Comparison of ENCODE assay signal across 14 cellular contexts in the genomic region with DNA sequence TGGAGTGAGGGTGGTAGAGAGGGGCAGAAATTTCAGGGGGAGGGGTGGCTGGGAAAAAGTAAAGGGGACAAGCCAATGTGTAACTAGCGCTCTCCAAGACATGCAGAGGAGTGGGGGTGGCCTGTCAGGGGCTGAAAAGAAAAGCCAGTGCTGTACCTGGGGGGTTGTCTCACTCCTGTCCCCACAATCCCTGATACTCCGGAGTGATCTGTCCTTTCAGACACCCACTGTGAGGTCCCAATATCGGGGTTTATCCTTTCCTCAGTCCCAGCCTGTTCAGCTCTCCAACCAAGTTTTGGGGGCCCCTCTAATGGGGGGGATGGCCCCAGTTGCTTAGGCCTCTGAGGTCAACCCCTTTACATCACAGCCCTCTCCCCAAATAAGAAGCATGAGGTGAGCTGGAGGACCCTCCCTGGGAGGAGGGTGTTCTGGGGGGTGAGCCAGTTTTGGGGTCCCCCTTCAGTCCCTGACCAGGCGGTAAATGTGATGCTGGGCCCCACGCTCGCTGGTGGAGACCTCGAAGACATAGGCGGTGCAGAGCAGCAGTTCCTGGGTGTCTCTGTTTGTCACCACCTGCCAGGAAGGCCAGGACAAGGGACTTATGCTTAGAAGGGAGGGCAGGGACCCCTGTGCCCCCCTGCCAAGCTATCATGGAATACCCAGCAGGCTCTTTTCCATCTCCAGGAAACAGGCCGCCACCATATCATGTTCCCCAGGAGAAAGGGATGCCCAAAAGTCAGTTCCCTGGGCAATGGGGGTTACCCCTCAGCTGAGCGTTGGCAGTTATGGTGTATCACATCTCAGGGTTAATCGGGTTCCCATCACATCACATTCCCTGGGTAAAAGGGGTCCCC. TPM values are rescaled to one million over a fixed set of nuclear protein-coding genes. Genes with fewer than 3 reads are reported as not detected.
DNase-seq lines count a peak whose midpoint lies in the region; ATAC-seq and TF ChIP-seq lines count a peak whose summit lies in the region.
"Had no signal": no experiment of that assay in that cellular context is flagged by ENCODE, and none has a peak within 500 bp of the region (broad histone marks: within the 10 kb centered on the region; RNA-seq: fewer than 3 reads in every experiment).

No MANE protein-coding gene starts in this region.

- H3K27ac ChIP-seq in Karpas-422 (ENCODE audit: low read length) = peak overlapping the region; percentile 96
- peak overlapping the region; percentile 77 to 95 (median 89) for H3K27ac ChIP-seq in esophagus squamous epithelium
- peak overlapping the region; percentile 71 for H3K27ac ChIP-seq in skeletal muscle tissue (ENCODE audit: low read depth, low read length)
- H3K27ac ChIP-seq: epithelial cell of prostate had no signal

- TF ChIP-seq POLR2A in esophagus squamous epithelium (IDR thresholded peaks at IDR 0.05) = no peak

- H3K27ac Mint-ChIP-seq in Caco-2 (ENCODE audit: unreplicated experiment) = no peak overlapping the region
- H3K27ac Mint-ChIP-seq in activated T-cell treated with anti-CD3 and anti-CD28 coated beads, Interleukin-2, amount 50 U/mL, for 72 hours = no peak overlapping the region
- H3K27ac Mint-ChIP-seq: activated T-helper 1 cell treated with anti-CD3 and anti-CD28 coated beads, Interleukin-12 subunit alpha, Interleukin-12 subunit beta, Interleukin-2, Interleukin-4 antibody, amounts not matched to agents 30 ng/mL and 10 ng/mL and 1 ng/mL, durations not matched to agents 14 hours and 24 hours and 36 hours had no signal

- H3K4me1 ChIP-seq in Caco-2 (peaks cover 10% of the 10 kb centered on the region), Karpas-422 (ENCODE audit: low read length) (peaks cover 53% of the 10 kb centered on the region), esophagus squamous epithelium (peaks cover 19 to 50% (median 27%) of the 10 kb centered on the region in 3 donors), skeletal muscle tissue (ENCODE audit: control insufficient read depth in 3 of 3, insufficient read depth in 3 of 3, low read length in 3 of 3) (peaks cover 12 to 17% (median 13%) of the 10 kb centered on the region in 3 donors)
- H3K4me1 ChIP-seq: BE2C had no signal

- H3K4me3 Mint-ChIP-seq in Caco-2 (ENCODE audit: unreplicated experiment) = peak overlapping the region; percentile 77
- H3K4me3 Mint-ChIP-seq in activated T-cell treated with anti-CD3 and anti-CD28 coated beads, Interleukin-2, amount 50 U/mL, for 72 hours = no peak overlapping the region
- H3K4me3 Mint-ChIP-seq: activated T-helper 1 cell treated with anti-CD3 and anti-CD28 coated beads, Interleukin-12 subunit alpha, Interleukin-12 subunit beta, Interleukin-2, Interleukin-4 antibody, amounts not matched to agents 30 ng/mL and 10 ng/mL and 1 ng/mL, durations not matched to agents 14 hours and 24 hours and 36 hours had no signal

- H3K4me2 ChIP-seq in Karpas-422 (ENCODE audit: low read depth, low read length, poor library complexity, severe bottlenecking) = peak overlapping the region; percentile 98
- H3K4me2 ChIP-seq: SK-N-SH had no signal

- H4K20me1 ChIP-seq in Karpas-422 (ENCODE audit: insufficient read depth, low read depth, low read length) = no peaks in the 10 kb centered on the region; the same call in 1 of the 2 replicates

- H3K79me2 ChIP-seq in Karpas-422 (ENCODE audit: low read length) = peaks cover 15% of the 10 kb centered on the region

- WGBS in esophagus squamous epithelium, 2 donors = 82 to 96% methylated on average over 3 to 5 of the region's 11 CpGs

- peaks cover 9% of the 10 kb centered on the region for H3K36me3 Mint-ChIP-seq in Caco-2 (ENCODE audit: insufficient read depth, unreplicated experiment)
- H3K36me3 Mint-ChIP-seq in activated T-cell treated with anti-CD3 and anti-CD28 coated beads, Interleukin-2, amount 50 U/mL, for 72 hours (ENCODE audit: insufficient read depth in 2 of 2) = peaks cover 12 to 15% of the 10 kb centered on the region in 2 donors

- no peak overlapping the region for H2AFZ ChIP-seq in Karpas-422 (ENCODE audit: low read length)

- H3K4me3 ChIP-seq in Caco-2 (ENCODE audit: low read depth, low read length) (no peak overlapping the region), Karpas-422 (ENCODE audit: low read length) (peak overlapping the region; percentile 53), esophagus squamous epithelium (no peak overlapping the region), skeletal muscle tissue (ENCODE audit: low read length in 3 of 3) (no peak overlapping the region)

- peak overlapping the region; percentile 83 for H3K9ac ChIP-seq in Karpas-422 (ENCODE audit: low read length)
- H3K9ac ChIP-seq in skeletal muscle tissue (ENCODE audit: low read depth in 1 of 3, low read length in 3 of 3) = no peak overlapping the region
- H3K9ac ChIP-seq: SK-N-SH had no signal

- no peaks in the 10 kb centered on the region for H3K36me3 ChIP-seq in Caco-2 (ENCODE audit: control insufficient read depth, insufficient read depth, low read length)
- peaks cover 26% of the 10 kb centered on the region for H3K36me3 ChIP-seq in Karpas-422 (ENCODE audit: insufficient read depth, low read length)
- peaks cover 0 to 51% (median 4%) of the 10 kb centered on the region in 3 donors for H3K36me3 ChIP-seq in esophagus squamous epithelium
- peaks cover 3 to 23% (median 7%) of the 10 kb centered on the region in 3 donors for H3K36me3 ChIP-seq in skeletal muscle tissue (ENCODE audit: control insufficient read depth in 3 of 3, insufficient read depth in 3 of 3, low read length in 3 of 3)
- H3K36me3 ChIP-seq: BE2C had no signal

- no peaks in the 10 kb centered on the region for H3K27me3 Mint-ChIP-seq in Caco-2 (ENCODE audit: insufficient read depth, unreplicated experiment)
- H3K27me3 Mint-ChIP-seq in activated T-cell treated with anti-CD3 and anti-CD28 coated beads, Interleukin-2, amount 50 U/mL, for 72 hours (ENCODE audit: low read depth) = no peaks in the 10 kb centered on the region

- no peaks in the 10 kb centered on the region for H3K9me3 Mint-ChIP-seq in Caco-2 (ENCODE audit: unreplicated experiment)
- H3K9me3 Mint-ChIP-seq in activated T-cell treated with anti-CD3 and anti-CD28 coated beads, Interleukin-2, amount 50 U/mL, for 72 hours = no peaks in the 10 kb centered on the region
- H3K9me3 Mint-ChIP-seq: activated T-helper 1 cell treated with anti-CD3 and anti-CD28 coated beads, Interleukin-12 subunit alpha, Interleukin-12 subunit beta, Interleukin-2, Interleukin-4 antibody, amounts not matched to agents 30 ng/mL and 10 ng/mL and 1 ng/mL, durations not matched to agents 14 hours and 24 hours and 36 hours had no signal

- no peaks in the 10 kb centered on the region for H3K27me3 ChIP-seq in Caco-2 (replicated peaks; ENCODE audit: control insufficient read depth, insufficient read depth, low read length)
- H3K27me3 ChIP-seq in Karpas-422 (ENCODE audit: low read length) = no peaks in the 10 kb centered on the region
- no peaks in the 10 kb centered on the region for H3K27me3 ChIP-seq in esophagus squamous epithelium
- H3K27me3 ChIP-seq in skeletal muscle tissue (ENCODE audit: control insufficient read depth in 3 of 3, insufficient read depth in 3 of 3, low read length in 3 of 3) = peaks cover 0 to 16% (median 11%) of the 10 kb centered on the region in 3 donors
- H3K27me3 ChIP-seq: BE2C had no signal

- H3K4me1 Mint-ChIP-seq in Caco-2 (ENCODE audit: low read depth, unreplicated experiment) = peaks cover 16% of the 10 kb centered on the region
- peaks cover 33% of the 10 kb centered on the region for H3K4me1 Mint-ChIP-seq in activated T-cell treated with anti-CD3 and anti-CD28 coated beads, Interleukin-2, amount 50 U/mL, for 72 hours (ENCODE audit: low read depth)

- peak in 1 of 2 experiments; percentile 29 for DNase-seq in Caco-2
- DNase-seq in Karpas-422 = peak; percentile 71
- DNase-seq in esophagus squamous epithelium (lab: John Stamatoyannopoulos, UW) = no peak
- DNase-seq in COLO668 (lab: John Stamatoyannopoulos, UW; ENCODE audit: unreplicated experiment) = no peak
- DNase-seq in activated T-cell treated with anti-CD3 and anti-CD28 coated beads, Interleukin-2, amount 50 U/mL, for 72 hours = no peak
- no peak for DNase-seq in GM10266 (ENCODE audit: extremely low spot score)
- DNase-seq in stimulated activated CD4-positive, alpha-beta T cell treated with anti-CD3 and anti-CD28 coated beads, Interleukin-1b, Interleukin-23, amount 100 ng/mL, for 48 hours = no peak
- DNase-seq: activated CD4-positive, alpha-beta T cell treated with anti-CD3 and anti-CD28 coated beads for 1 hour; SK-N-SH had no signal

- H3K9me3 ChIP-seq in Caco-2 (no peaks in the 10 kb centered on the region), Karpas-422 (ENCODE audit: low read length) (no peaks in the 10 kb centered on the region), esophagus squamous epithelium (no peaks in the 10 kb centered on the region), skeletal muscle tissue (ENCODE audit: control insufficient read depth in 3 of 3, low read length in 3 of 3) (no peaks in the 10 kb centered on the region)
- H3K9me3 ChIP-seq: BE2C, SK-N-SH had no signal

- CTCF ChIA-PET in Caco-2 (lab: Charles Lee) = no interaction called here

- POLR2A ChIA-PET in Caco-2 (lab: Charles Lee) = interaction anchor here (0.7 kb wide), 1 partner anchor 709 kb away, joined by 6 read pairs; no protein-coding TSS in a partner anchor

- intact Hi-C loops in Caco-2 (cut with micrococcal nuclease; ENCODE audit: unreplicated experiment) = no loop called here
- intact Hi-C loops in esophagus squamous epithelium (cut with DNase I) = no loop called here

- no peaks in the 10 kb centered on the region for H3K9me2 ChIP-seq in Karpas-422 (replicated peaks; ENCODE audit: insufficient read depth, low read length)
- H3K9me2 ChIP-seq: SK-N-SH had no signal

- TF ChIP-seq CTCF in Caco-2 (IDR thresholded peaks at IDR 0.05; ENCODE audit: insufficient read depth in 1 of 2, low read depth in 1 of 2, low read length in 1 of 2, severe bottlenecking in 1 of 2, unreplicated experiment in 1 of 2) (no peak), esophagus squamous epithelium (IDR thresholded peaks at IDR 0.05) (no peak), GM10266 (IDR thresholded peaks at IDR 0.05; ENCODE audit: control insufficient read depth, insufficient read depth, low read depth, missing control alignments) (no peak)

- BruUV-seq in Caco-2 (replicated peaks; lab: Mats Ljungman, UMichigan) = no TSS peak

- no peak for ATAC-seq in activated T-cell treated with anti-CD3 and anti-CD28 coated beads, Interleukin-2, amount 50 U/mL, for 72 hours (replicated peaks in 1 of 2)

RNA-seq across cellular contexts. Expression of a gene that starts 5.9 kb away (rescaled TPM):
- total RNA-seq in Caco-2 (2022) (not detected in 2 replicates), esophagus squamous epithelium (10 to 100 TPM in 1 of 4 donors, 1 to 10 TPM in 3; 3.1 to 21.4 (median 5.3) TPM), skeletal muscle tissue (7.8 TPM)
- 975 and 1,210 TPM in 2 replicates for total RNA-seq in Karpas-422 (2014; rRNA removed; shearing (Covaris generic); ENCODE audit: low replicate concordance)
- total RNA-seq in activated T-cell treated with anti-CD3 and anti-CD28 coated beads, Interleukin-2, amount 50 U/mL, for 72 hours = 100 to 1,000 TPM; 248 to 262 TPM

RNA-seq across cellular contexts. Expression of a gene that starts 16.1 kb away (rescaled TPM):
- 0.56 and 0.84 TPM in 2 replicates for total RNA-seq in Caco-2 (2022)
- total RNA-seq in Karpas-422 (2014; rRNA removed; shearing (Covaris generic); ENCODE audit: low replicate concordance) = 16.9 and 42.6 TPM in 2 replicates
- 1 to 10 TPM in 1 of 4 donors, under 1 TPM in 2, not detected in 1; 0.13 to 1.5 (median 0.56) TPM for total RNA-seq in esophagus squamous epithelium
- total RNA-seq in skeletal muscle tissue = not detected
- 1 to 10 TPM; 2.0 to 3.0 TPM for total RNA-seq in activated T-cell treated with anti-CD3 and anti-CD28 coated beads, Interleukin-2, amount 50 U/mL, for 72 hours

RNA-seq across cellular contexts. Expression of a gene that starts 21.1 kb away (rescaled TPM):
- total RNA-seq in Caco-2 (2022) (8.6 and 8.8 TPM in 2 replicates), esophagus squamous epithelium (10 to 100 TPM in 2 of 4 donors, 1 to 10 TPM in 2; 3.8 to 12.4 (median 8.2) TPM), skeletal muscle tissue (31.3 TPM)
- 2.9 and 5.5 TPM in 2 replicates for total RNA-seq in Karpas-422 (2014; rRNA removed; shearing (Covaris generic); ENCODE audit: low replicate concordance)
- not detected for total RNA-seq in activated T-cell treated with anti-CD3 and anti-CD28 coated beads, Interleukin-2, amount 50 U/mL, for 72 hours
- total RNA-seq: activated T-helper 1 cell treated with anti-CD3 and anti-CD28 coated beads, Interleukin-12 subunit alpha, Interleukin-12 subunit beta, Interleukin-2, Interleukin-4 antibody, amounts not matched to agents 30 ng/mL and 10 ng/mL and 1 ng/mL, durations not matched to agents 14 hours and 24 hours and 36 hours had no signal

RNA-seq across cellular contexts. Expression of a gene that starts 22.6 kb away (rescaled TPM):
- total RNA-seq in Caco-2 (2022) (not detected in 2 replicates), esophagus squamous epithelium (not detected), skeletal muscle tissue (0.52 TPM)
- 1.2 TPM in 1 of 2 replicates, not detected in the other for total RNA-seq in Karpas-422 (2014; rRNA removed; shearing (Covaris generic); ENCODE audit: low replicate concordance)
- total RNA-seq in activated T-cell treated with anti-CD3 and anti-CD28 coated beads, Interleukin-2, amount 50 U/mL, for 72 hours = not detected
- total RNA-seq: activated T-helper 1 cell treated with anti-CD3 and anti-CD28 coated beads, Interleukin-12 subunit alpha, Interleukin-12 subunit beta, Interleukin-2, Interleukin-4 antibody, amounts not matched to agents 30 ng/mL and 10 ng/mL and 1 ng/mL, durations not matched to agents 14 hours and 24 hours and 36 hours; mononuclear cell had no signal

RNA-seq across cellular contexts. Expression of a gene that starts 47.0 kb away (rescaled TPM):
- total RNA-seq in Caco-2 (2022) (0.56 and 1.00 TPM in 2 replicates), esophagus squamous epithelium (not detected), skeletal muscle tissue (not detected)
- total RNA-seq in Karpas-422 (2014; rRNA removed; shearing (Covaris generic); ENCODE audit: low replicate concordance) = 0.52 and 0.65 TPM in 2 replicates
- 1 to 10 TPM; 1.6 to 3.0 TPM for total RNA-seq in activated T-cell treated with anti-CD3 and anti-CD28 coated beads, Interleukin-2, amount 50 U/mL, for 72 hours
- total RNA-seq: activated T-helper 1 cell treated with anti-CD3 and anti-CD28 coated beads, Interleukin-12 subunit alpha, Interleukin-12 subunit beta, Interleukin-2, Interleukin-4 antibody, amounts not matched to agents 30 ng/mL and 10 ng/mL and 1 ng/mL, durations not matched to agents 14 hours and 24 hours and 36 hours; mononuclear cell had no signal

Comparison
In these comparisons a context has a peak if more than half of its experiments do, and no peak if none do; other contexts are left out.
1. RNA of a gene that starts 5.9 kb away (total RNA-seq): 975 to 1,210 TPM in Karpas-422 and 248 to 262 TPM in activated T-cell treated with anti-CD3 and anti-CD28 coated beads, Interleukin-2, amount 50 U/mL, for 72 hours; 7.8 TPM in skeletal muscle tissue (single experiment), 3.1 to 21.4 TPM in esophagus squamous epithelium and not detected in Caco-2; every median in the first group is over 10 times any median in the second.
2. Peak in every context shown above with its lines, with median percentiles within 50 percentile points of each other: H3K27ac ChIP-seq.